ENCODE assay signal across 1 cellular context in the genomic region with DNA sequence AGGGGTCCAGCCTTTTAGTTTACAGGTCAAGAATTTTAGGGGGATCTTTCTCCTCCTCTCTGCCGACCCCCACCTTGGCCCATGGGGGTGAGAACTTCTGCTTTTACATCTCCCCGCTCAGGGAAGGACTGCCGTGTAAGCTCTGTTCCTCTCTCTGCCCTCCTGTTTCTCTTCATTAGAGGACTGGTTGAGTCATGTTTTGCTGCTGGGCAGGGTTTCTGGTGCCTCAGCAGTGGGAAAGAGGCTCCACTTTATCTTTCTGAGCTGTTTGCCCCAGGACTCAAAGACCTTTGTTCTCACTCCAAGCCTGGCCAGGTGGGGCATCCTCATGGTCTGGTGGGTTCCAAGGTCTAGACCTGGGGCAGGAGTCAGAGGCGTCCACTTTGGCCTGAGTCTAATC.
TF ChIP-seq lines count a peak whose summit lies in the region.

No MANE protein-coding gene starts in this region.

TF ChIP-seq in HepG2, 621 proteins besides CTCF, POLR2A, EP300 and RAD21 (continued from another document):
- no peak for TF ChIP-seq ARID5B (CRISPR knock-in tag; IDR thresholded peaks at IDR 0.05)
- TF ChIP-seq NFE2L1 (CRISPR knock-in tag; IDR thresholded peaks at IDR 0.05; ENCODE audit: borderline replicate concordance), result no peak
- TF ChIP-seq, protein P1, sequence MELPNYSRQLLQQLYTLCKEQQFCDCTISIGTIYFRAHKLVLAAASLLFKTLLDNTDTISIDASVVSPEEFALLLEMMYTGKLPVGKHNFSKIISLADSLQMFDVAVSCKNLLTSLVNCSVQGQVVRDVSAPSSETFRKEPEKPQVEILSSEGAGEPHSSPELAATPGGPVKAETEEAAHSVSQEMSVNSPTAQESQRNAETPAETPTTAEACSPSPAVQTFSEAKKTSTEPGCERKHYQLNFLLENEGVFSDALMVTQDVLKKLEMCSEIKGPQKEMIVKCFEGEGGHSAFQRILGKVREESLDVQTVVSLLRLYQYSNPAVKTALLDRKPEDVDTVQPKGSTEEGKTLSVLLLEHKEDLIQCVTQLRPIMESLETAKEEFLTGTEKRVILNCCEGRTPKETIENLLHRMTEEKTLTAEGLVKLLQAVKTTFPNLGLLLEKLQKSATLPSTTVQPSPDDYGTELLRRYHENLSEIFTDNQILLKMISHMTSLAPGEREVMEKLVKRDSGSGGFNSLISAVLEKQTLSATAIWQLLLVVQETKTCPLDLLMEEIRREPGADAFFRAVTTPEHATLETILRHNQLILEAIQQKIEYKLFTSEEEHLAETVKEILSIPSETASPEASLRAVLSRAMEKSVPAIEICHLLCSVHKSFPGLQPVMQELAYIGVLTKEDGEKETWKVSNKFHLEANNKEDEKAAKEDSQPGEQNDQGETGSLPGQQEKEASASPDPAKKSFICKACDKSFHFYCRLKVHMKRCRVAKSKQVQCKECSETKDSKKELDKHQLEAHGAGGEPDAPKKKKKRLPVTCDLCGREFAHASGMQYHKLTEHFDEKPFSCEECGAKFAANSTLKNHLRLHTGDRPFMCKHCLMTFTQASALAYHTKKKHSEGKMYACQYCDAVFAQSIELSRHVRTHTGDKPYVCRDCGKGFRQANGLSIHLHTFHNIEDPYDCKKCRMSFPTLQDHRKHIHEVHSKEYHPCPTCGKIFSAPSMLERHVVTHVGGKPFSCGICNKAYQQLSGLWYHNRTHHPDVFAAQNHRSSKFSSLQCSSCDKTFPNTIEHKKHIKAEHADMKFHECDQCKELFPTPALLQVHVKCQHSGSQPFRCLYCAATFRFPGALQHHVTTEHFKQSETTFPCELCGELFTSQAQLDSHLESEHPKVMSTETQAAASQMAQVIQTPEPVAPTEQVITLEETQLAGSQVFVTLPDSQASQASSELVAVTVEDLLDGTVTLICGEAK (IDR thresholded peaks at IDR 0.05), result no peak
- TF ChIP-seq, protein P1 (CRISPR knock-in tag; IDR thresholded peaks at IDR 0.05), result no peak
- no peak for TF ChIP-seq ZNF841 (CRISPR knock-in tag; IDR thresholded peaks at IDR 0.05; ENCODE audit: borderline replicate concordance)
- no peak for TF ChIP-seq ZNF207 (IDR thresholded peaks at IDR 0.05; ENCODE audit: borderline replicate concordance)
- TF ChIP-seq ETV6 (CRISPR knock-in tag; conservative IDR thresholded peaks at IDR 0.05), result no peak
